9 cellular contexts compared by ENCODE assay signal in the genomic region with DNA sequence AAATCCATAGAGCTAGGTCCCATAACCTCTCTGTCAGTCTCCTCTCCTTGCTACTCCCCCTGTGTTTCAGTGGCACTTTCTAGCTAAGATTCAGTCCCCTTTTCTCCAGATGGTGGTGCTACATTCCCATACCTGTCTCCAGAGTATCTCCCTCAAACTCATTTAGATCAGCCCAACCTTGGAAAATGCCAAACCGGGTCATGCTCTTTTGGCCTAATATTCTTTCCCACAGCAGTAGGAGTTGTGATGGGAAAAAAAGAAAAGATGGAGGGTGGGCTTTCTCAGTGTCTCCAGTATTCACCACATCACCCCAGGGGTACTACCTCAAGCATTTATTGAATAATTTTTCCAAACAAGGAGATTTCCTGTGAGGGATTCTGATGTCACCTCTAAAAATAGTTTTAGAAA. TPM values are rescaled to one million over a fixed set of nuclear protein-coding genes. Genes with fewer than 3 reads are reported as not detected.
DNase-seq lines count a peak whose midpoint lies in the region; ATAC-seq and TF ChIP-seq lines count a peak whose summit lies in the region.
"Had no signal": no experiment of that assay in that cellular context is flagged by ENCODE, and none has a peak within 500 bp of the region (broad histone marks: within the 10 kb centered on the region; RNA-seq: fewer than 3 reads in every experiment).

No MANE protein-coding gene starts in this region.

- intact Hi-C loops in CD14-positive monocyte (cut with micrococcal nuclease) = loop anchor here in 1 of 2 donors (2.0 kb wide), 1 partner anchor 51 kb away; no protein-coding TSS in a partner anchor
- intact Hi-C loops in activated CD8-positive, alpha-beta T cell treated with anti-CD3 and anti-CD28 coated beads for 36 hours (cut with micrococcal nuclease) = loop anchor here (1.0 kb wide), 1 partner anchor 51 kb away; no protein-coding TSS in a partner anchor

- H3K27me3 Mint-ChIP-seq in CD14-positive monocyte (ENCODE audit: low read depth in 3 of 3) = peaks cover 0 to 2% (median 0%) of the 10 kb centered on the region in 3 donors
- no peaks in the 10 kb centered on the region for H3K27me3 Mint-ChIP-seq in activated CD8-positive, alpha-beta T cell treated with anti-CD3 and anti-CD28 coated beads for 36 hours

- POLR2A ChIA-PET in activated CD8-positive, alpha-beta T cell treated with anti-CD3 and anti-CD28 coated beads for 36 hours (lab: Charles Lee) = interaction anchor here (0.7 to 10.2 kb wide), 5 partner anchors 22 to 83 kb away, joined by 3 to 128 read pairs (median 4); partner anchors contain the start of genes ARHGEF2 and SSR2

- in situ Hi-C loops in GM13976 (cut with MboI; ENCODE audit: low sequenced_read_pairs, unreplicated experiment) = no loop called here

- DNase-seq in CD14-positive monocyte (ENCODE audit: low spot score) = no peak
- peak; percentile 74 for DNase-seq in GM13976 (ENCODE audit: low spot score)
- DNase-seq in NCI-H2227 (lab: John Stamatoyannopoulos, UW; ENCODE audit: unreplicated experiment) = peak; percentile 67
- DNase-seq in activated CD8-positive, alpha-beta T cell treated with anti-CD3 and anti-CD28 coated beads for 36 hours = peak; percentile 47
- peak; percentile 74 for DNase-seq in glomerular visceral epithelial cell (ENCODE audit: extremely low spot score)
- DNase-seq in renal cortical epithelial cell (ENCODE audit: low read depth) = peak; percentile 74

- H3K27ac Mint-ChIP-seq in CD14-positive monocyte = no peak overlapping the region
- H3K27ac Mint-ChIP-seq in activated CD8-positive, alpha-beta T cell treated with anti-CD3 and anti-CD28 coated beads for 36 hours = peak overlapping the region; percentile 39

- peaks cover 5 to 6% of the 10 kb centered on the region in 2 donors for H3K36me3 Mint-ChIP-seq in CD14-positive monocyte
- no peaks in the 10 kb centered on the region for H3K36me3 Mint-ChIP-seq in activated CD8-positive, alpha-beta T cell treated with anti-CD3 and anti-CD28 coated beads for 36 hours (ENCODE audit: low read depth)

- TF ChIP-seq CTCF in CD14-positive monocyte (IDR thresholded peaks at IDR 0.05) (peak; percentile 67), GM13976 (IDR thresholded peaks at IDR 0.05; ENCODE audit: borderline replicate concordance, control extremely low read depth, extremely low read depth, insufficient read depth, missing control alignments) (peak; percentile 61)
- TF ChIP-seq CTCF in activated CD8-positive, alpha-beta T cell treated with anti-CD3 and anti-CD28 coated beads for 36 hours (IDR thresholded peaks at IDR 0.05) = peak; percentile 68

- peaks cover 0 to 2% (median 0%) of the 10 kb centered on the region in 7 donors for H3K9me3 Mint-ChIP-seq in CD14-positive monocyte
- H3K9me3 Mint-ChIP-seq in activated CD8-positive, alpha-beta T cell treated with anti-CD3 and anti-CD28 coated beads for 36 hours = no peaks in the 10 kb centered on the region

- CTCF ChIA-PET in activated CD8-positive, alpha-beta T cell treated with anti-CD3 and anti-CD28 coated beads for 36 hours (lab: Charles Lee) = interaction anchor here (0.6 to 7.0 kb wide), 26 partner anchors 8 to 128 kb away, joined by 3 to 121 read pairs (median 6); partner anchors contain the start of genes ARHGEF2, GON4L, SSR2 and SYT11

- peaks cover 45% of the 10 kb centered on the region for H3K4me1 Mint-ChIP-seq in CD14-positive monocyte
- H3K4me1 Mint-ChIP-seq in activated CD8-positive, alpha-beta T cell treated with anti-CD3 and anti-CD28 coated beads for 36 hours (ENCODE audit: low read depth) = peaks cover 41% of the 10 kb centered on the region

- peak; percentile 21 for ATAC-seq in activated CD8-positive, alpha-beta T cell treated with anti-CD3 and anti-CD28 coated beads for 36 hours
- no peak for ATAC-seq in HG03469 (IDR thresholded peaks at IDR 0.05; ENCODE audit: unreplicated experiment)
- no peak for ATAC-seq in GM21723 (IDR thresholded peaks at IDR 0.05; ENCODE audit: unreplicated experiment)

- H3K4me3 Mint-ChIP-seq in CD14-positive monocyte = no peak overlapping the region
- no peak overlapping the region for H3K4me3 Mint-ChIP-seq in activated CD8-positive, alpha-beta T cell treated with anti-CD3 and anti-CD28 coated beads for 36 hours

RNA-seq across cellular contexts. Expression of gene RXFP4, which starts 3.2 kb away (rescaled TPM):
- not detected for polyA plus RNA-seq in CD14-positive monocyte
- not detected for total RNA-seq in activated CD8-positive, alpha-beta T cell treated with anti-CD3 and anti-CD28 coated beads for 36 hours
- not detected in 2 replicates for total RNA-seq in renal cortical epithelial cell
- total RNA-seq: SJSA1 had no signal

RNA-seq across cellular contexts. Expression of gene KHDC4, which starts 4.0 kb away (rescaled TPM):
- polyA plus RNA-seq in CD14-positive monocyte = 1 to 10 TPM; 3.4 to 3.5 TPM
- total RNA-seq in activated CD8-positive, alpha-beta T cell treated with anti-CD3 and anti-CD28 coated beads for 36 hours = 10 to 100 TPM; 68.1 to 71.3 TPM
- 16.8 and 39.1 TPM in 2 replicates for total RNA-seq in renal cortical epithelial cell

RNA-seq across cellular contexts. Expression of gene RIT1, which starts 27.1 kb away (rescaled TPM):
- 10 to 100 TPM; 57.2 to 69.6 TPM for polyA plus RNA-seq in CD14-positive monocyte
- 10 to 100 TPM; 21.6 to 24.1 TPM for total RNA-seq in activated CD8-positive, alpha-beta T cell treated with anti-CD3 and anti-CD28 coated beads for 36 hours
- total RNA-seq in renal cortical epithelial cell = 38.4 and 88.2 TPM in 2 replicates

RNA-seq across cellular contexts. Expression of gene ARHGEF2, which starts 40.1 kb away (rescaled TPM):
- polyA plus RNA-seq in CD14-positive monocyte = 10 to 100 TPM; 15.4 to 18.6 TPM
- 100 to 1,000 TPM; 147 to 150 TPM for total RNA-seq in activated CD8-positive, alpha-beta T cell treated with anti-CD3 and anti-CD28 coated beads for 36 hours
- total RNA-seq in renal cortical epithelial cell = 36.8 and 53.6 TPM in 2 replicates
